Comparison of ENCODE assay signal across 22 cellular contexts in the genomic region with DNA sequence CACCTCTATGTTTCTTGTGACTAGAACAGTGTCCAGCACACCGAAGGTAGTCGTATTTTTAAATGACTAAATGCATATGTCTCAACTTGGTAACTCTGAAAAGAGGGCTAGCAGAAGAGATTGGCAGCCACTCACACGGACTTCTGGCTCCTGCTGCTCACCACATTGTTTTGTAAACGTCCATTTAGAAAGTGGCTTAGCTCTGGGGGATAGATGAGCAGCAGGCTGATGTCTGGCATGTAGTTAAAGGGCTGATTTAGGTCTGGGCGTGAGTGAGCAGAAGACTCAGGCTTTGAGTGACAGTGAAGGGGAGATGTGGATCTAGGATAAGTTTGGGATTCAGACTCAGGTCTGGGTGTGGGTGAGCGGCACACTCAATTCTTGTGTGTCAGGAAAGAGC.
DNase-seq lines count a peak whose midpoint lies in the region; ATAC-seq and TF ChIP-seq lines count a peak whose summit lies in the region.
"Had no signal": no experiment of that assay in that cellular context is flagged by ENCODE, and none has a peak within 500 bp of the region (broad histone marks: within the 10 kb centered on the region; RNA-seq: fewer than 3 reads in every experiment).

No MANE protein-coding gene starts in this region.

- peak overlapping the region; percentile 76 for H3K4me2 ChIP-seq in BLaER1
- H3K4me2 ChIP-seq: A549 had no signal

- H3K4me1 ChIP-seq in BLaER1 (peaks cover 74% of the 10 kb centered on the region), left lung (peaks cover 0 to 4% of the 10 kb centered on the region in 2 donors)
- H3K4me1 ChIP-seq: A549, BE2C had no signal

- H3K4me3 Mint-ChIP-seq in WTC11, result no peak overlapping the region
- H3K4me3 Mint-ChIP-seq: CD4-positive, CD25-positive, alpha-beta regulatory T cell; IgD-negative memory B cell had no signal

- H3K9ac ChIP-seq in BLaER1, result no peak overlapping the region

- no peak overlapping the region for H3K4me3 ChIP-seq in BLaER1
- H3K4me3 ChIP-seq in left lung, result no peak overlapping the region
- H3K4me3 ChIP-seq: A549, GM12878 had no signal

- peaks cover 22% of the 10 kb centered on the region for H3K9me3 Mint-ChIP-seq in WTC11
- H3K9me3 Mint-ChIP-seq: CD4-positive, CD25-positive, alpha-beta regulatory T cell; IgD-negative memory B cell had no signal

- no peaks in the 10 kb centered on the region; the same call in 1 of the 2 replicates for H3K27me3 Mint-ChIP-seq in WTC11 (ENCODE audit: low read depth)

- intact Hi-C loops in left lung (cut with DNase I), result no loop called here

- DNase-seq in AG08396 (ENCODE audit: low spot score) (peak; percentile 8), WTC11 (ENCODE audit: low spot score) (no peak), iPS-NIHi7 (ENCODE audit: extremely low spot score) (peak; percentile 16), left lung (no peak), substantia nigra (lab: John Stamatoyannopoulos, UW) (no peak)
- DNase-seq: BE2C; CD4-positive, CD25-positive, alpha-beta regulatory T cell; Karpas-422; NCI-H1092; NCI-H1417 treated with DMSO at 0.1 percent for 48 hours; NCI-H1694 treated with DMSO at 0.1 percent for 48 hours; NCI-H2081; NCI-H2227 treated with DMSO at 0.1 percent for 48 hours; NCI-H526 treated with DMSO at 0.1 percent for 48 hours; RPMI8226; SHP77 had no signal

- H3K27ac Mint-ChIP-seq in WTC11, result no peak overlapping the region
- H3K27ac Mint-ChIP-seq: CD4-positive, CD25-positive, alpha-beta regulatory T cell; IgD-negative memory B cell had no signal

- no peaks in the 10 kb centered on the region for H3K27me3 ChIP-seq in BLaER1
- H3K27me3 ChIP-seq in left lung, result peaks cover 0 to 9% of the 10 kb centered on the region in 2 donors
- H3K27me3 ChIP-seq: BE2C had no signal

- H3K36me3 ChIP-seq in BLaER1 (no peaks in the 10 kb centered on the region), left lung (no peaks in the 10 kb centered on the region)
- H3K36me3 ChIP-seq: BE2C had no signal

- POLR2A ChIA-PET in WTC11 (lab: Charles Lee), result no interaction called here

- H3K9me3 ChIP-seq in BLaER1 (no peaks in the 10 kb centered on the region), left lung (no peaks in the 10 kb centered on the region)
- H3K9me3 ChIP-seq: A549, BE2C had no signal

- H3K4me1 Mint-ChIP-seq in WTC11, result peaks cover 11% of the 10 kb centered on the region
- H3K4me1 Mint-ChIP-seq: CD4-positive, CD25-positive, alpha-beta regulatory T cell had no signal

- peaks cover 8% of the 10 kb centered on the region for H3K36me3 Mint-ChIP-seq in WTC11
- H3K36me3 Mint-ChIP-seq: CD4-positive, CD25-positive, alpha-beta regulatory T cell; IgD-negative memory B cell had no signal

- TF ChIP-seq CTCF in WTC11 (IDR thresholded peaks at IDR 0.05) (no peak), left lung (IDR thresholded peaks at IDR 0.05) (no peak)

- CTCF ChIA-PET in WTC11 (lab: Charles Lee), result interaction anchor here (0.8 kb wide), 1 partner anchor 10 kb away, joined by 3 read pairs; no protein-coding TSS in a partner anchor

- no peak overlapping the region for H3K27ac ChIP-seq in BLaER1
- H3K27ac ChIP-seq in left lung, result no peak overlapping the region
- no peak overlapping the region for H3K27ac ChIP-seq in substantia nigra (ENCODE audit: low read depth, low read length, poor library complexity, severe bottlenecking)
- H3K27ac ChIP-seq: A549, HL-60 had no signal

- peak; percentile 50; the same call in 1 of the 2 replicates for ATAC-seq in WTC11
- ATAC-seq in GM21737 (IDR thresholded peaks at IDR 0.05; ENCODE audit: unreplicated experiment), result no peak
- ATAC-seq in left lung, result no peak
- ATAC-seq: A549, GM12878 had no signal

- no peaks in the 10 kb centered on the region for H4K20me1 ChIP-seq in BLaER1

TF ChIP-seq in WTC11, 78 proteins besides CTCF, POLR2A, EP300 and RAD21:
- TF ChIP-seq MYBL2 (CRISPR knock-in tag; IDR thresholded peaks at IDR 0.05) (no peak), ZNF396 (CRISPR knock-in tag; IDR thresholded peaks at IDR 0.05; ENCODE audit: borderline replicate concordance) (no peak), PRRX2 (CRISPR knock-in tag; IDR thresholded peaks at IDR 0.05) (no peak), TCF7 (CRISPR knock-in tag; IDR thresholded peaks at IDR 0.05; ENCODE audit: low read depth) (no peak), KAT7 (CRISPR knock-in tag; IDR thresholded peaks at IDR 0.05; ENCODE audit: borderline replicate concordance) (no peak), FOXK1 (CRISPR knock-in tag; IDR thresholded peaks at IDR 0.05) (no peak), GRHL2 (CRISPR knock-in tag; IDR thresholded peaks at IDR 0.05; ENCODE audit: insufficient replicate concordance, severe bottlenecking) (no peak), TP53 (CRISPR knock-in tag; IDR thresholded peaks at IDR 0.05) (no peak), ZNF423 (CRISPR knock-in tag; IDR thresholded peaks at IDR 0.05) (no peak), GABPB1 (CRISPR knock-in tag; IDR thresholded peaks at IDR 0.05) (no peak)
- TF ChIP-seq, protein P1, sequence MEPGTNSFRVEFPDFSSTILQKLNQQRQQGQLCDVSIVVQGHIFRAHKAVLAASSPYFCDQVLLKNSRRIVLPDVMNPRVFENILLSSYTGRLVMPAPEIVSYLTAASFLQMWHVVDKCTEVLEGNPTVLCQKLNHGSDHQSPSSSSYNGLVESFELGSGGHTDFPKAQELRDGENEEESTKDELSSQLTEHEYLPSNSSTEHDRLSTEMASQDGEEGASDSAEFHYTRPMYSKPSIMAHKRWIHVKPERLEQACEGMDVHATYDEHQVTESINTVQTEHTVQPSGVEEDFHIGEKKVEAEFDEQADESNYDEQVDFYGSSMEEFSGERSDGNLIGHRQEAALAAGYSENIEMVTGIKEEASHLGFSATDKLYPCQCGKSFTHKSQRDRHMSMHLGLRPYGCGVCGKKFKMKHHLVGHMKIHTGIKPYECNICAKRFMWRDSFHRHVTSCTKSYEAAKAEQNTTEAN (CRISPR knock-in tag; IDR thresholded peaks at IDR 0.05), result no peak
- TF ChIP-seq, protein P2, sequence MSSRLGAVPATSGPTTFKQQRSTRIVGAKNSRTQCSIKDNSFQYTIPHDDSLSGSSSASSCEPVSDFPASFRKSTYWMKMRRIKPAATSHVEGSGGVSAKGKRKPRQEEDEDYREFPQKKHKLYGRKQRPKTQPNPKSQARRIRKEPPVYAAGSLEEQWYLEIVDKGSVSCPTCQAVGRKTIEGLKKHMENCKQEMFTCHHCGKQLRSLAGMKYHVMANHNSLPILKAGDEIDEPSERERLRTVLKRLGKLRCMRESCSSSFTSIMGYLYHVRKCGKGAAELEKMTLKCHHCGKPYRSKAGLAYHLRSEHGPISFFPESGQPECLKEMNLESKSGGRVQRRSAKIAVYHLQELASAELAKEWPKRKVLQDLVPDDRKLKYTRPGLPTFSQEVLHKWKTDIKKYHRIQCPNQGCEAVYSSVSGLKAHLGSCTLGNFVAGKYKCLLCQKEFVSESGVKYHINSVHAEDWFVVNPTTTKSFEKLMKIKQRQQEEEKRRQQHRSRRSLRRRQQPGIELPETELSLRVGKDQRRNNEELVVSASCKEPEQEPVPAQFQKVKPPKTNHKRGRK (CRISPR knock-in tag; IDR thresholded peaks at IDR 0.05; ENCODE audit: borderline replicate concordance), result no peak
- TF ChIP-seq, protein P3, sequence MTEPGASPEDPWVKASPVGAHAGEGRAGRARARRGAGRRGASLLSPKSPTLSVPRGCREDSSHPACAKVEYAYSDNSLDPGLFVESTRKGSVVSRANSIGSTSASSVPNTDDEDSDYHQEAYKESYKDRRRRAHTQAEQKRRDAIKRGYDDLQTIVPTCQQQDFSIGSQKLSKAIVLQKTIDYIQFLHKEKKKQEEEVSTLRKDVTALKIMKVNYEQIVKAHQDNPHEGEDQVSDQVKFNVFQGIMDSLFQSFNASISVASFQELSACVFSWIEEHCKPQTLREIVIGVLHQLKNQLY (CRISPR knock-in tag; IDR thresholded peaks at IDR 0.05), result no peak
- TF ChIP-seq, protein P4, sequence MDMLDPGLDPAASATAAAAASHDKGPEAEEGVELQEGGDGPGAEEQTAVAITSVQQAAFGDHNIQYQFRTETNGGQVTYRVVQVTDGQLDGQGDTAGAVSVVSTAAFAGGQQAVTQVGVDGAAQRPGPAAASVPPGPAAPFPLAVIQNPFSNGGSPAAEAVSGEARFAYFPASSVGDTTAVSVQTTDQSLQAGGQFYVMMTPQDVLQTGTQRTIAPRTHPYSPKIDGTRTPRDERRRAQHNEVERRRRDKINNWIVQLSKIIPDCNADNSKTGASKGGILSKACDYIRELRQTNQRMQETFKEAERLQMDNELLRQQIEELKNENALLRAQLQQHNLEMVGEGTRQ (CRISPR knock-in tag; IDR thresholded peaks at IDR 0.05), result no peak

Comparison
In these comparisons a context has a peak if more than half of its experiments do, and no peak if none do; other contexts are left out.
1. DNase-seq: peak in AG08396 (single experiment) and iPS-NIHi7 (single experiment); none in WTC11 (single experiment), left lung (0 of 2) and substantia nigra (0 of 49).